ENCODE assay signal across 26 cellular contexts in the genomic region with DNA sequence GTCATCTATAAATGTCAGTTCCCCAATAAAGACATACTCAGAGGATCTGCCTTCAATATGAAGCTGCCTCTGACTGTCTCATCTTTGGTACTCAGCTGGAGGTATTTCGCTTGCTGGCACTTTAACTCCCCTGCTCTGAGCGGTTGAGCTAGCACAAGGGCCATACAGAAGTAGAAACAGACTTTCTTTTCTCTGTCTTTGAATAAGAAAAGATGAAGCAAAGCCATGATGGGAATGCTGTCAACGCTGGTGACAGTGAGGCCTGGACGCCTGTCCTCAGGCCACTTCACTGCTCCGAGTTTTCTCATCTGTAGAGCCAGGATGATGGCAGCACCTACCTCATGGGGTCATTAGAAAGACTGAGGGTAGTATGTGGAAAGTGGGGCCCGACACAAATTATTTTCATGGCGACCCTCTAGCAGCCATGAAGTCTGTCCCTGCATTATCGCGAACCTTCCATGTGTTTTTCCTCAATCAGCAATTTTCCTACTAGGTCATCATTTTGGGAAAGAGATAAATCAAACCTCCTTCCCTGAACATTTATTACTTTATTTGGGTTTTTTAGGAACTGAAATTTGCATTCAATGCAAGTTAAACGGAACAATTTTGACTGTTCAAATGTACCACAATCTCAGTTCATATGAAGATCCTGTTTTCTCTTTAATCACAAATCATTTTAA. TPM values are rescaled to one million over a fixed set of nuclear protein-coding genes. Genes with fewer than 3 reads are reported as not detected.
A peak's percentile ranks its signal among the peaks of the same experiment; 100 is the strongest.
DNase-seq lines count a peak whose midpoint lies in the region; ATAC-seq and TF ChIP-seq lines count a peak whose summit lies in the region.
"Had no signal": no experiment of that assay in that cellular context is flagged by ENCODE, and none has a peak within 500 bp of the region (broad histone marks: within the 10 kb centered on the region; RNA-seq: fewer than 3 reads in every experiment).

No MANE protein-coding gene starts in this region.

- H3K4me1 Mint-ChIP-seq in activated naive CD4-positive, alpha-beta T cell treated with anti-CD3 and anti-CD28 coated beads, Interleukin-2, amount 50 U/mL, for 24 hours = peaks cover 85% of the 10 kb centered on the region
- peaks cover 65% of the 10 kb centered on the region for H3K4me1 Mint-ChIP-seq in activated naive CD4-positive, alpha-beta T cell treated with anti-CD3 and anti-CD28 coated beads, Interleukin-2, amount 10 ng/mL, durations not matched to agents 7 days and 5 days
- peaks cover 75% of the 10 kb centered on the region for H3K4me1 Mint-ChIP-seq in activated CD8-positive, alpha-beta T cell treated with anti-CD3 and anti-CD28 coated beads for 36 hours (ENCODE audit: low read depth)
- peaks cover 48% of the 10 kb centered on the region for H3K4me1 Mint-ChIP-seq in activated T-helper 2 cell treated with anti-CD3 and anti-CD28 coated beads, Interferon-gamma antibody, Interleukin-2, Interleukin-4, amounts not matched to agents 10 μg/mL and 5 μg/mL and 100 μg/mL, durations not matched to agents 14 hours and 24 hours and 36 hours (ENCODE audit: low read depth)

- DNase-seq in activated naive CD4-positive, alpha-beta T cell treated with anti-CD3 and anti-CD28 coated beads, Interleukin-2, amount 10 ng/mL, durations not matched to agents 7 days and 5 days = no peak
- no peak for DNase-seq in activated CD8-positive, alpha-beta T cell treated with anti-CD3 and anti-CD28 coated beads for 36 hours
- DNase-seq in upper lobe of right lung (no peak), HUDEP-2 (lab: John Stamatoyannopoulos, UW; ENCODE audit: unreplicated experiment in 76 of 76) (no peak), erythroblast (lab: John Stamatoyannopoulos, UW) (no peak)
- DNase-seq in activated T-helper 2 cell treated with anti-CD3 and anti-CD28 coated beads, Interferon-gamma antibody, Interleukin-2, Interleukin-4, amounts not matched to agents 10 μg/mL and 5 μg/mL and 100 μg/mL, durations not matched to agents 14 hours and 24 hours and 36 hours (ENCODE audit: low spot score) = no peak
- DNase-seq: activated CD4-positive, alpha-beta T cell treated with anti-CD3 and anti-CD28 coated beads for 36 hours; brain microvascular endothelial cell; effector memory CD8-positive, alpha-beta T cell; HCEC 1CT; hippocampal formation; KG1; left ventricle myocardium superior; mucosa of descending colon; MV-4-11; NCI-H187; NCI-H226; NCI-H774; SHP77 treated with DMSO at 0.1 percent for 48 hours; stimulated activated CD4-positive, alpha-beta T cell treated with anti-CD3 and anti-CD28 coated beads, Interleukin-4, amount 100 ng/mL, for 1 hour; stimulated activated naive CD8-positive, alpha-beta T cell treated with anti-CD3 and anti-CD28 coated beads, Interleukin-15, amount 100 ng/mL, for 72 hours had no signal

- H3K27me3 ChIP-seq in muscle layer of duodenum (ENCODE audit: low read depth, low read length) (no peaks in the 10 kb centered on the region), upper lobe of right lung (no peaks in the 10 kb centered on the region)
- H3K27me3 ChIP-seq: brain microvascular endothelial cell, tibial nerve had no signal

- peaks cover 14 to 18% of the 10 kb centered on the region in 2 donors for H3K4me1 ChIP-seq in muscle layer of duodenum (ENCODE audit: control insufficient read depth in 1 of 2, insufficient read depth in 2 of 2, low read length in 2 of 2)
- peaks cover 32% of the 10 kb centered on the region for H3K4me1 ChIP-seq in upper lobe of right lung

- TF ChIP-seq CTCF in activated CD8-positive, alpha-beta T cell treated with anti-CD3 and anti-CD28 coated beads for 36 hours (IDR thresholded peaks at IDR 0.05) = no peak
- no peak for TF ChIP-seq CTCF in upper lobe of right lung (IDR thresholded peaks at IDR 0.05)

- TF ChIP-seq POLR2A in erythroblast (IDR thresholded peaks at IDR 0.05; ENCODE audit: low read length) = no peak

- H3K36me3 Mint-ChIP-seq in activated naive CD4-positive, alpha-beta T cell treated with anti-CD3 and anti-CD28 coated beads, Interleukin-2, amount 50 U/mL, for 24 hours = peaks cover 2% of the 10 kb centered on the region
- H3K36me3 Mint-ChIP-seq in activated naive CD4-positive, alpha-beta T cell treated with anti-CD3 and anti-CD28 coated beads, Interleukin-2, amount 10 ng/mL, durations not matched to agents 7 days and 5 days = peaks cover 10% of the 10 kb centered on the region
- no peaks in the 10 kb centered on the region for H3K36me3 Mint-ChIP-seq in activated CD8-positive, alpha-beta T cell treated with anti-CD3 and anti-CD28 coated beads for 36 hours (ENCODE audit: low read depth)
- H3K36me3 Mint-ChIP-seq in activated T-helper 2 cell treated with anti-CD3 and anti-CD28 coated beads, Interferon-gamma antibody, Interleukin-2, Interleukin-4, amounts not matched to agents 10 μg/mL and 5 μg/mL and 100 μg/mL, durations not matched to agents 14 hours and 24 hours and 36 hours (ENCODE audit: low read depth) = no peaks in the 10 kb centered on the region

- no peaks in the 10 kb centered on the region for H3K9me3 Mint-ChIP-seq in activated naive CD4-positive, alpha-beta T cell treated with anti-CD3 and anti-CD28 coated beads, Interleukin-2, amount 50 U/mL, for 24 hours
- H3K9me3 Mint-ChIP-seq in activated naive CD4-positive, alpha-beta T cell treated with anti-CD3 and anti-CD28 coated beads, Interleukin-2, amount 10 ng/mL, durations not matched to agents 7 days and 5 days = no peaks in the 10 kb centered on the region
- peaks cover 2% of the 10 kb centered on the region for H3K9me3 Mint-ChIP-seq in activated CD8-positive, alpha-beta T cell treated with anti-CD3 and anti-CD28 coated beads for 36 hours
- no peaks in the 10 kb centered on the region for H3K9me3 Mint-ChIP-seq in activated T-helper 2 cell treated with anti-CD3 and anti-CD28 coated beads, Interferon-gamma antibody, Interleukin-2, Interleukin-4, amounts not matched to agents 10 μg/mL and 5 μg/mL and 100 μg/mL, durations not matched to agents 14 hours and 24 hours and 36 hours
- H3K9me3 Mint-ChIP-seq: effector memory CD8-positive, alpha-beta T cell had no signal

- H3K36me3 ChIP-seq in muscle layer of duodenum (ENCODE audit: control insufficient read depth in 1 of 2, insufficient read depth in 2 of 2, low read length in 2 of 2) (no peaks in the 10 kb centered on the region), upper lobe of right lung (no peaks in the 10 kb centered on the region)
- H3K36me3 ChIP-seq: brain microvascular endothelial cell, esophagus muscularis mucosa, neutrophil, tibial nerve had no signal

- H3K27me3 Mint-ChIP-seq in activated naive CD4-positive, alpha-beta T cell treated with anti-CD3 and anti-CD28 coated beads, Interleukin-2, amount 50 U/mL, for 24 hours = no peaks in the 10 kb centered on the region
- peaks cover 48% of the 10 kb centered on the region for H3K27me3 Mint-ChIP-seq in activated naive CD4-positive, alpha-beta T cell treated with anti-CD3 and anti-CD28 coated beads, Interleukin-2, amount 10 ng/mL, durations not matched to agents 7 days and 5 days
- no peaks in the 10 kb centered on the region for H3K27me3 Mint-ChIP-seq in activated CD8-positive, alpha-beta T cell treated with anti-CD3 and anti-CD28 coated beads for 36 hours
- peaks cover 22% of the 10 kb centered on the region for H3K27me3 Mint-ChIP-seq in activated T-helper 2 cell treated with anti-CD3 and anti-CD28 coated beads, Interferon-gamma antibody, Interleukin-2, Interleukin-4, amounts not matched to agents 10 μg/mL and 5 μg/mL and 100 μg/mL, durations not matched to agents 14 hours and 24 hours and 36 hours (ENCODE audit: low read depth)
- H3K27me3 Mint-ChIP-seq: activated CD4-positive, alpha-beta T cell treated with anti-CD3 and anti-CD28 coated beads for 36 hours; stimulated activated naive CD8-positive, alpha-beta T cell treated with anti-CD3 and anti-CD28 coated beads, Interleukin-15, amount 100 ng/mL, for 72 hours had no signal

- H3K4me3 ChIP-seq in muscle layer of duodenum (ENCODE audit: low read depth in 1 of 2, low read length in 2 of 2) (no peak overlapping the region), upper lobe of right lung (no peak overlapping the region)
- H3K4me3 ChIP-seq: esophagus muscularis mucosa, mucosa of descending colon, tibial nerve had no signal

- H3K4me3 Mint-ChIP-seq in activated naive CD4-positive, alpha-beta T cell treated with anti-CD3 and anti-CD28 coated beads, Interleukin-2, amount 50 U/mL, for 24 hours = peak overlapping the region; percentile 19
- H3K4me3 Mint-ChIP-seq in activated naive CD4-positive, alpha-beta T cell treated with anti-CD3 and anti-CD28 coated beads, Interleukin-2, amount 10 ng/mL, durations not matched to agents 7 days and 5 days = no peak overlapping the region
- no peak overlapping the region for H3K4me3 Mint-ChIP-seq in activated CD8-positive, alpha-beta T cell treated with anti-CD3 and anti-CD28 coated beads for 36 hours
- no peak overlapping the region for H3K4me3 Mint-ChIP-seq in activated T-helper 2 cell treated with anti-CD3 and anti-CD28 coated beads, Interferon-gamma antibody, Interleukin-2, Interleukin-4, amounts not matched to agents 10 μg/mL and 5 μg/mL and 100 μg/mL, durations not matched to agents 14 hours and 24 hours and 36 hours (ENCODE audit: low read depth)
- H3K4me3 Mint-ChIP-seq: activated CD4-positive, alpha-beta T cell treated with anti-CD3 and anti-CD28 coated beads for 36 hours; effector memory CD8-positive, alpha-beta T cell had no signal

- H3K27ac Mint-ChIP-seq in activated naive CD4-positive, alpha-beta T cell treated with anti-CD3 and anti-CD28 coated beads, Interleukin-2, amount 50 U/mL, for 24 hours = peak overlapping the region; percentile 70
- no peak overlapping the region for H3K27ac Mint-ChIP-seq in activated naive CD4-positive, alpha-beta T cell treated with anti-CD3 and anti-CD28 coated beads, Interleukin-2, amount 10 ng/mL, durations not matched to agents 7 days and 5 days
- peak overlapping the region; percentile 71 for H3K27ac Mint-ChIP-seq in activated CD8-positive, alpha-beta T cell treated with anti-CD3 and anti-CD28 coated beads for 36 hours
- H3K27ac Mint-ChIP-seq in activated T-helper 2 cell treated with anti-CD3 and anti-CD28 coated beads, Interferon-gamma antibody, Interleukin-2, Interleukin-4, amounts not matched to agents 10 μg/mL and 5 μg/mL and 100 μg/mL, durations not matched to agents 14 hours and 24 hours and 36 hours = no peak overlapping the region

- peak overlapping the region; percentile 12 for H3K27ac ChIP-seq in muscle layer of duodenum (ENCODE audit: low read length)
- H3K27ac ChIP-seq in upper lobe of right lung = peak overlapping the region; percentile 2
- H3K27ac ChIP-seq: brain microvascular endothelial cell, neutrophil had no signal

- CTCF ChIA-PET in activated naive CD4-positive, alpha-beta T cell treated with anti-CD3 and anti-CD28 coated beads, Interleukin-2, amount 10 ng/mL, durations not matched to agents 7 days and 5 days (lab: Charles Lee) = interaction anchor here (2.1 kb wide), 1 partner anchor 11 kb away, joined by 7 read pairs; no protein-coding TSS in a partner anchor
- CTCF ChIA-PET in activated CD8-positive, alpha-beta T cell treated with anti-CD3 and anti-CD28 coated beads for 36 hours (lab: Charles Lee) = interaction anchor here (1.0 to 1.4 kb wide), 2 partner anchors 11 to 33 kb away, joined by 3 read pairs; no protein-coding TSS in a partner anchor

- POLR2A ChIA-PET in activated CD8-positive, alpha-beta T cell treated with anti-CD3 and anti-CD28 coated beads for 36 hours (lab: Charles Lee) = interaction anchor here (1.3 kb wide), 1 partner anchor 58 kb away, joined by 6 read pairs; no protein-coding TSS in a partner anchor

- intact Hi-C loops in activated CD8-positive, alpha-beta T cell treated with anti-CD3 and anti-CD28 coated beads for 36 hours (cut with micrococcal nuclease) = no loop called here
- intact Hi-C loops in upper lobe of right lung (cut with DNase I) = no loop called here
- intact Hi-C loops in activated T-helper 2 cell treated with anti-CD3 and anti-CD28 coated beads, Interferon-gamma antibody, Interleukin-2, Interleukin-4, amounts not matched to agents 10 μg/mL and 5 μg/mL and 100 μg/mL, durations not matched to agents 14 hours and 24 hours and 36 hours (cut with micrococcal nuclease) = no loop called here

- H3K9me3 ChIP-seq in muscle layer of duodenum (ENCODE audit: control insufficient read depth in 1 of 2, low read length in 2 of 2) = no peaks in the 10 kb centered on the region
- no peaks in the 10 kb centered on the region for H3K9me3 ChIP-seq in upper lobe of right lung
- H3K9me3 ChIP-seq: esophagus muscularis mucosa, mucosa of descending colon, neutrophil, tibial nerve had no signal

- ATAC-seq in activated CD8-positive, alpha-beta T cell treated with anti-CD3 and anti-CD28 coated beads for 36 hours = no peak
- ATAC-seq in upper lobe of right lung = no peak
- ATAC-seq: activated CD4-positive, alpha-beta T cell treated with anti-CD3 and anti-CD28 coated beads for 36 hours; effector memory CD8-positive, alpha-beta T cell; left ventricle myocardium superior; mucosa of descending colon; stimulated activated naive CD8-positive, alpha-beta T cell treated with anti-CD3 and anti-CD28 coated beads, Interleukin-15, amount 100 ng/mL, for 72 hours had no signal

RNA-seq across cellular contexts. Expression of gene SNX9, which starts 55.8 kb away (rescaled TPM):
- 10 to 100 TPM; 44.9 to 45.1 TPM for total RNA-seq in activated CD8-positive, alpha-beta T cell treated with anti-CD3 and anti-CD28 coated beads for 36 hours
- 25.0 TPM for total RNA-seq in upper lobe of right lung
- total RNA-seq in activated T-helper 2 cell treated with anti-CD3 and anti-CD28 coated beads, Interferon-gamma antibody, Interleukin-2, Interleukin-4, amounts not matched to agents 10 μg/mL and 5 μg/mL and 100 μg/mL, durations not matched to agents 14 hours and 24 hours and 36 hours = 55.3 and 55.6 TPM in 2 replicates

Comparison
In these comparisons a context has a peak if more than half of its experiments do, and no peak if none do; other contexts are left out.
1. H3K27ac Mint-ChIP-seq: peak in activated naive CD4-positive, alpha-beta T cell treated with anti-CD3 and anti-CD28 coated beads, Interleukin-2, amount 50 U/mL, for 24 hours (single experiment) and activated CD8-positive, alpha-beta T cell treated with anti-CD3 and anti-CD28 coated beads for 36 hours (single experiment); none in activated naive CD4-positive, alpha-beta T cell treated with anti-CD3 and anti-CD28 coated beads, Interleukin-2, amount 10 ng/mL, durations not matched to agents 7 days and 5 days (single experiment) and activated T-helper 2 cell treated with anti-CD3 and anti-CD28 coated beads, Interferon-gamma antibody, Interleukin-2, Interleukin-4, amounts not matched to agents 10 μg/mL and 5 μg/mL and 100 μg/mL, durations not matched to agents 14 hours and 24 hours and 36 hours (single experiment).